ENCODE assay signal across 26 cellular contexts in the genomic region with DNA sequence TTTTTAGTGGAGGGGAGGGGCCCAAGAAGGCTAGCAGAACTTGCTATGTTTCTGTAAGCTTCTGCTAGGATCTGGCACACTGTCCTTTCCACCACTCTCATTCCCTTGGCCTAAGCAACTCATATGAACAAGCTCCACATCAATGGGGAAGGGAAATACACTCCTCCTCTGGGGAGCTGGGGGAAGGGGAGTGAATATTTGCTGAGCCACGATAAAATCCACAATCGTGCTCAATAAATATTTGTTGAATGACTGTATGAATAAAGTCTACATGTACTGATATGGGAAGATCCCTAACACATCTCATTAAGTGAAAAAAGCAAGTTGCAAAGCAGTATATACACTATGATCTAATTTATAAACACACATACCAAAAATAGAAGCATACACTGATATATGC.
"Had no signal": no experiment of that assay in that cellular context is flagged by ENCODE, and none has a peak within 500 bp of the region (broad histone marks: within the 10 kb centered on the region; RNA-seq: fewer than 3 reads in every experiment).

No MANE protein-coding gene starts in this region.

- H3K9me3 ChIP-seq: body of pancreas had no signal

- DNase-seq: activated B cell treated with CpG ODN at 0.5 μM for 24 hours; activated CD4-positive, alpha-beta T cell treated with anti-CD3 and anti-CD28 coated beads for 1 hour; activated CD4-positive, alpha-beta T cell treated with anti-CD3 and anti-CD28 coated beads, Interleukin-2, amount 10 ng/mL, durations not matched to agents 24 days and 14 days; activated CD4-positive, alpha-beta T cell treated with anti-CD3 and anti-CD28 coated beads, Interleukin-2, amount 50 U/mL, for 48 hours; activated CD8-positive, alpha-beta memory T cell treated with anti-CD3 and anti-CD28 coated beads, Interleukin-2, amount 10 ng/mL, durations not matched to agents 7 days and 5 days; activated effector memory CD4-positive, alpha-beta T cell treated with Interleukin-2 at 50 U/mL for 16 hours; activated naive CD4-positive, alpha-beta T cell; activated T-cell treated with anti-CD3 and anti-CD28 coated beads, Interleukin-2, amount 50 U/mL, for 24 hours; aorta; body of pancreas; Karpas-422; NCI-H1048; NCI-H146; NCI-H2029; NCI-H2107; NCI-H2171 treated with DMSO at 0.1 percent for 48 hours; NCI-H226; NCI-H526; NCI-H82; OCI-M1; SHP77; T-helper 17 cell; T-helper 9 cell had no signal

- H3K4me3 ChIP-seq: body of pancreas, K562 had no signal

- FAIRE-seq: K562, RCC 7860, TTC549 had no signal

- H3K27ac ChIP-seq: body of pancreas had no signal

- ATAC-seq: activated CD8-positive, alpha-beta memory T cell treated with anti-CD3 and anti-CD28 coated beads, Interleukin-2, amount 10 ng/mL, durations not matched to agents 7 days and 5 days; body of pancreas; K562; T-helper 17 cell had no signal

- H3K27me3 ChIP-seq: body of pancreas had no signal

- H3K4me1 ChIP-seq: body of pancreas had no signal
